1 cellular context compared by ENCODE assay signal in the genomic region with DNA sequence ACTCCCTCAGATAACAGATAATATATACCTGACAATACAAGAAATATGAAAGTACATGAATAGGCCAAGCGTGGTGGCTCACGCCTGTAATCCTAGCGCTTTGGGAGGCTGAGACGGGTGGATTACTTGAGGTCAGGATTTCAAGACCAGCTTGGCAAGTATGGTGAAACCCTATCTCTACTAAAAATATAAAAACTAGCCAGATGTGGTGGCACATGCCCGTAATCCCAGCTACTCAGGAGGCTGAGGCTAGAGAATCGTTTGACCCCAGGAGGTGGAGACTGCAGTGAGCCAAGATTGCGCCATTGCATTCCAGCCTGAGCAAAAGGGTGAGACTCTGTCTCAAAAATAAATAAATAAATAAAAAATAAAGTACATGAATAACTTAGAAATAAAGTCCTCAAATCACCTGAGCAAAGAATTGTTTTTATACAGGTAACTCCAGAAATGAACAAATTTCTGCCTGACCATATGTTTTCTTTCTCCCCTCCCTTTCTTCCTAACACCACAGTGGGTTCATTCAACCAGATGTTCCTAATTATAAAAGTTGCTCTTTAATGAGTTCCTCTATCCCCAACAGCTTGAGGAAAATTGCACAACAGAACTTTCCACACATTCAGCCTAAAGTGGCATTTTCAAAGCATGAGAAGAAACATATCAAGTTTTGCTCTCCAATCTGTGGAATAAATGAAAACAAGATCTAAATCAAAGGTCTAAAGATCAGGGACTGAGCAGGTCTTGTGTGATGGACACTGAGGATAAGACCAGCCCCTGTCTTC.
TF ChIP-seq lines count a peak whose summit lies in the region.

No MANE protein-coding gene starts in this region.

TF ChIP-seq in WTC11, 78 proteins besides CTCF, POLR2A, EP300 and RAD21 (continued from another document):
- TF ChIP-seq, protein P1, sequence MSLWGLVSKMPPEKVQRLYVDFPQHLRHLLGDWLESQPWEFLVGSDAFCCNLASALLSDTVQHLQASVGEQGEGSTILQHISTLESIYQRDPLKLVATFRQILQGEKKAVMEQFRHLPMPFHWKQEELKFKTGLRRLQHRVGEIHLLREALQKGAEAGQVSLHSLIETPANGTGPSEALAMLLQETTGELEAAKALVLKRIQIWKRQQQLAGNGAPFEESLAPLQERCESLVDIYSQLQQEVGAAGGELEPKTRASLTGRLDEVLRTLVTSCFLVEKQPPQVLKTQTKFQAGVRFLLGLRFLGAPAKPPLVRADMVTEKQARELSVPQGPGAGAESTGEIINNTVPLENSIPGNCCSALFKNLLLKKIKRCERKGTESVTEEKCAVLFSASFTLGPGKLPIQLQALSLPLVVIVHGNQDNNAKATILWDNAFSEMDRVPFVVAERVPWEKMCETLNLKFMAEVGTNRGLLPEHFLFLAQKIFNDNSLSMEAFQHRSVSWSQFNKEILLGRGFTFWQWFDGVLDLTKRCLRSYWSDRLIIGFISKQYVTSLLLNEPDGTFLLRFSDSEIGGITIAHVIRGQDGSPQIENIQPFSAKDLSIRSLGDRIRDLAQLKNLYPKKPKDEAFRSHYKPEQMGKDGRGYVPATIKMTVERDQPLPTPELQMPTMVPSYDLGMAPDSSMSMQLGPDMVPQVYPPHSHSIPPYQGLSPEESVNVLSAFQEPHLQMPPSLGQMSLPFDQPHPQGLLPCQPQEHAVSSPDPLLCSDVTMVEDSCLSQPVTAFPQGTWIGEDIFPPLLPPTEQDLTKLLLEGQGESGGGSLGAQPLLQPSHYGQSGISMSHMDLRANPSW (CRISPR knock-in tag; conservative IDR thresholded peaks at IDR 0.05; ENCODE audit: low read depth), result no peak
- TF ChIP-seq, protein P2, sequence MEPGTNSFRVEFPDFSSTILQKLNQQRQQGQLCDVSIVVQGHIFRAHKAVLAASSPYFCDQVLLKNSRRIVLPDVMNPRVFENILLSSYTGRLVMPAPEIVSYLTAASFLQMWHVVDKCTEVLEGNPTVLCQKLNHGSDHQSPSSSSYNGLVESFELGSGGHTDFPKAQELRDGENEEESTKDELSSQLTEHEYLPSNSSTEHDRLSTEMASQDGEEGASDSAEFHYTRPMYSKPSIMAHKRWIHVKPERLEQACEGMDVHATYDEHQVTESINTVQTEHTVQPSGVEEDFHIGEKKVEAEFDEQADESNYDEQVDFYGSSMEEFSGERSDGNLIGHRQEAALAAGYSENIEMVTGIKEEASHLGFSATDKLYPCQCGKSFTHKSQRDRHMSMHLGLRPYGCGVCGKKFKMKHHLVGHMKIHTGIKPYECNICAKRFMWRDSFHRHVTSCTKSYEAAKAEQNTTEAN (CRISPR knock-in tag; IDR thresholded peaks at IDR 0.05), result no peak
- TF ChIP-seq NR2C2 (CRISPR knock-in tag; IDR thresholded peaks at IDR 0.05), result no peak
- TF ChIP-seq NR1H2 (CRISPR knock-in tag; IDR thresholded peaks at IDR 0.05), result no peak
- TF ChIP-seq, protein P3, sequence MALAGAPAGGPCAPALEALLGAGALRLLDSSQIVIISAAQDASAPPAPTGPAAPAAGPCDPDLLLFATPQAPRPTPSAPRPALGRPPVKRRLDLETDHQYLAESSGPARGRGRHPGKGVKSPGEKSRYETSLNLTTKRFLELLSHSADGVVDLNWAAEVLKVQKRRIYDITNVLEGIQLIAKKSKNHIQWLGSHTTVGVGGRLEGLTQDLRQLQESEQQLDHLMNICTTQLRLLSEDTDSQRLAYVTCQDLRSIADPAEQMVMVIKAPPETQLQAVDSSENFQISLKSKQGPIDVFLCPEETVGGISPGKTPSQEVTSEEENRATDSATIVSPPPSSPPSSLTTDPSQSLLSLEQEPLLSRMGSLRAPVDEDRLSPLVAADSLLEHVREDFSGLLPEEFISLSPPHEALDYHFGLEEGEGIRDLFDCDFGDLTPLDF (CRISPR knock-in tag; IDR thresholded peaks at IDR 0.05), result no peak
- TF ChIP-seq RELA (CRISPR knock-in tag; IDR thresholded peaks at IDR 0.05; ENCODE audit: borderline replicate concordance), result no peak
- TF ChIP-seq HMGA2 (CRISPR knock-in tag; IDR thresholded peaks at IDR 0.05), result no peak
- TF ChIP-seq, protein P4, sequence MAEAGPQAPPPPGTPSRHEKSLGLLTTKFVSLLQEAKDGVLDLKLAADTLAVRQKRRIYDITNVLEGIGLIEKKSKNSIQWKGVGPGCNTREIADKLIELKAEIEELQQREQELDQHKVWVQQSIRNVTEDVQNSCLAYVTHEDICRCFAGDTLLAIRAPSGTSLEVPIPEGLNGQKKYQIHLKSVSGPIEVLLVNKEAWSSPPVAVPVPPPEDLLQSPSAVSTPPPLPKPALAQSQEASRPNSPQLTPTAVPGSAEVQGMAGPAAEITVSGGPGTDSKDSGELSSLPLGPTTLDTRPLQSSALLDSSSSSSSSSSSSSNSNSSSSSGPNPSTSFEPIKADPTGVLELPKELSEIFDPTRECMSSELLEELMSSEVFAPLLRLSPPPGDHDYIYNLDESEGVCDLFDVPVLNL (CRISPR knock-in tag; IDR thresholded peaks at IDR 0.05; ENCODE audit: borderline replicate concordance, low read depth), result no peak
- no peak for TF ChIP-seq ESRRA (CRISPR knock-in tag; IDR thresholded peaks at IDR 0.05; ENCODE audit: borderline replicate concordance)
